Comparison of ENCODE assay signal across 1 cellular context in the genomic region with DNA sequence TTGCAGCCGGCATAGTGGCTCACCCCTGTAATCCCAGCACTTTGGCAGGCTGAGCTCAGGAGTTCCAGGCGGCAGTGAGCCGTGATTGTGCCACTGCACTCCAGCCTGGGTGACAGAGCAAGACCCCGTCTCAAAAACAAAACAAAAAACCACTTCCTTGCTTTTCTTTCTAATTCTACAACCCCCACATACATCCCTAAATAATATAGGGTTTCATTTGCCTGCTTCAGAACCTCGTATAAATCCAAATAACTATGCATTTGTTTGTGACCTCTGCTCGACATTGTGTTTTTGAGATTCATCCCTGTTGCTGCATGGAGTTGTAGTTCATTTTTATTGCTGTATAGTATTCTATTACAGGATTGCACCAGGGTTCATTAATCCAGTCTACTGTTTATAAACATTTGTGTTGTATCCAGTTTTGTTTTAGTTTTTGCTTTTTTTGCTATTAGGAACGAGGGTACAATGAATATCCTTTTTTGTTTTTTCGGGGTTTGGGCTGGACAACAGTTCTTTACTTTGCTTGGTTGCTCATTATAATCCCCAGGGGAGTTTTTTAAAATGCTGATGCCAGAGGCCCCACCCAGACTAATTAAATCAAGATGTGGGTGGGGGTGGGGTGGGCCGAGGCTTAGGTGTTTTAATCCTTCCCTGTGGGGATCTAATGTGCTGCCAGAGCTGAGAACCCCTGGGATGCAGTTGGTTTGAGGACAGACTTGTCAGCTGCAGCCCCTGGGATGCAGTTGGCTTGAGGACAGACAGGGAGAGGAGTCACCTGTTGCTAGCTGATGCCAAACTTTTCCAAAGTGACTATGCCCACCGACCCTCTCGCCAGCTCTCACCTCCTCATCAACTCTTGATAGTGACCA.
TF ChIP-seq lines count a peak whose summit lies in the region.

No MANE protein-coding gene starts in this region.

TF ChIP-seq in HepG2, 621 proteins besides CTCF, POLR2A, EP300 and RAD21 (continued from another document):
- TF ChIP-seq TP53 (CRISPR knock-in tag; conservative IDR thresholded peaks at IDR 0.05) (no peak), RBM22 (optimal IDR thresholded peaks at IDR 0.05; ENCODE audit: low read length) (no peak), CCAR2 (optimal IDR thresholded peaks at IDR 0.05; ENCODE audit: low read depth, low read length) (no peak), SRSF9 (IDR thresholded peaks at IDR 0.05; ENCODE audit: borderline replicate concordance, insufficient read depth, low read depth, low read length, poor library complexity, severe bottlenecking) (no peak), ZNF614 (CRISPR knock-in tag; IDR thresholded peaks at IDR 0.05; ENCODE audit: borderline replicate concordance) (0 out of 2 replicates have a peak, but pooled peaks have one; percentile 30), NFAT5 (CRISPR knock-in tag; IDR thresholded peaks at IDR 0.05) (no peak), HMG20B (CRISPR knock-in tag; conservative IDR thresholded peaks at IDR 0.05) (no peak)
